Comparison of ENCODE assay signal across 13 cellular contexts in the genomic region with DNA sequence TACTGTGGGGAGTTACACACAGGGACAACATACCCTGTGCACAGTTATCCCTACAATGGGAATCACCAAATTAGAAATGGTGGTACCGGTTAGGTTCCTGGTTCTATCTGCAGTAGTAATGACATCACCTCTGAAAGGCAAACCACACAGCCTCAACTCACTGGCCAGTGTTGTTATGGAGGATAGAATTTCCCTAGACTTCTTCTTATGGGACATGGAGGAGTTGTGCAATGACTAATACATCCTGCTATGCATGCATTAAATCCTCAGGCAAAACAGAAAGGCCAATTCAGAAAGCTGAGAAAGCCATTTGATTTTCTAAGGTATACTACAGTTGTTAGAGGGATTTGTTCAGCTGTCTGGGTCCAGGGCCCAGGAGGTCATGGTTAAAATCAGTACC.
DNase-seq lines count a peak whose midpoint lies in the region; ATAC-seq and TF ChIP-seq lines count a peak whose summit lies in the region.
"Had no signal": no experiment of that assay in that cellular context is flagged by ENCODE, and none has a peak within 500 bp of the region (broad histone marks: within the 10 kb centered on the region; RNA-seq: fewer than 3 reads in every experiment).

No MANE protein-coding gene starts in this region.

- H3K4ac ChIP-seq in IMR-90 (ENCODE audit: low read depth, low read length), result peak overlapping the region; percentile 42; the same call in 1 of the 2 replicates

- peak overlapping the region; percentile 93; the same call in 1 of the 2 replicates for H3K18ac ChIP-seq in IMR-90 (ENCODE audit: low read depth, low read length)

- H4K20me1 ChIP-seq in IMR-90 (ENCODE audit: insufficient read depth, low read length), result no peaks in the 10 kb centered on the region

- H4K8ac ChIP-seq in IMR-90 (ENCODE audit: low read depth in 2 of 2, low read length in 2 of 2), result peak overlapping the region in 1 of 2 experiments; percentile 85; a peak in 3 of 4 replicates

- POLR2A ChIA-PET in IMR-90 (lab: Charles Lee; ENCODE audit: unreplicated experiment), result no interaction called here

- H2BK20ac ChIP-seq in IMR-90 (ENCODE audit: low read depth, low read length), result peak overlapping the region; percentile 86

- CTCF ChIA-PET in IMR-90 (lab: Yijun Ruan, JAX), result no interaction called here

- H2BK120ac ChIP-seq in IMR-90 (ENCODE audit: low read depth, low read length), result peak overlapping the region; percentile 76

- H2BK5ac ChIP-seq in IMR-90 (ENCODE audit: low read depth, low read length, poor library complexity, severe bottlenecking), result peak overlapping the region; percentile 81

- H3K9me1 ChIP-seq in IMR-90 (ENCODE audit: insufficient read depth, low read length), result no peaks in the 10 kb centered on the region

- ATAC-seq in IMR-90 (ENCODE audit: low read depth) (peak; percentile 95), GM19455 (IDR thresholded peaks at IDR 0.05; ENCODE audit: unreplicated experiment) (no peak)

- dilution Hi-C loops in IMR-90 (cut with HindIII; ENCODE audit: low sequenced_read_pairs, unreplicated experiment), result no loop called here

- H2AK5ac ChIP-seq in IMR-90 (ENCODE audit: low read depth, low read length), result no peak overlapping the region

- H3K23ac ChIP-seq in IMR-90 (ENCODE audit: low read depth, low read length), result no peak overlapping the region

- H4K91ac ChIP-seq in IMR-90 (ENCODE audit: insufficient read depth, low read depth, low read length), result peak overlapping the region; percentile 47

- H3K4me2 ChIP-seq in IMR-90 (ENCODE audit: low read depth, low read length), result peak overlapping the region; percentile 57; the same call in 1 of the 2 replicates

- no TSS peak for BruUV-seq in IMR-90 (replicated peaks; lab: Mats Ljungman, UMichigan)

- no CpG with 5 or more reads among the region's 1 CpG for WGBS in IMR-90 (ENCODE audit: extremely low coverage in 2 of 2, insufficient read length in 1 of 2), 2 experiments
- WGBS in esophagus muscularis mucosa, result 100% methylated on average over 1 of the region's 1 CpG

- peak overlapping the region; percentile 51; the same call in 1 of the 3 replicates for H2BK15ac ChIP-seq in IMR-90 (ENCODE audit: low read depth, low read length)

- no peaks in the 10 kb centered on the region for H3K79me1 ChIP-seq in IMR-90 (ENCODE audit: low read depth in 1 of 2, low read length in 2 of 2)

- H3K4me3 ChIP-seq in AG10803 (ENCODE audit: low read length) (no peak overlapping the region), IMR-90 (ENCODE audit: insufficient read depth, low read depth, low read length) (no peak overlapping the region), choroid plexus epithelial cell (ENCODE audit: low read depth, low read length) (no peak overlapping the region), esophagus muscularis mucosa (no peak overlapping the region)

- no peaks in the 10 kb centered on the region for H3K27me3 ChIP-seq in IMR-90 (ENCODE audit: control insufficient read depth, insufficient read depth, low read length)
- H3K27me3 ChIP-seq in esophagus muscularis mucosa, result no peaks in the 10 kb centered on the region

- H3K14ac ChIP-seq in IMR-90 (replicated peaks; ENCODE audit: low read depth, low read length), result peak overlapping the region; percentile 58; the same call in 1 of the 2 replicates

- TF ChIP-seq POLR2A in IMR-90 (IDR thresholded peaks at IDR 0.05; ENCODE audit: low read depth, low read length) (no peak), esophagus muscularis mucosa (IDR thresholded peaks at IDR 0.05; ENCODE audit: low read depth) (no peak)

- TF ChIP-seq CTCF in AG10803 (conservative IDR thresholded peaks at IDR 0.05; ENCODE audit: low read length) (no peak), IMR-90 (conservative IDR thresholded peaks at IDR 0.05; ENCODE audit: low read depth, low read length) (no peak), choroid plexus epithelial cell (conservative IDR thresholded peaks at IDR 0.05; ENCODE audit: low read depth, low read length) (no peak), esophagus muscularis mucosa (IDR thresholded peaks at IDR 0.05) (no peak), GM10266 (IDR thresholded peaks at IDR 0.05; ENCODE audit: control insufficient read depth, insufficient read depth, low read depth, missing control alignments) (no peak)

- H3K9ac ChIP-seq in IMR-90 (ENCODE audit: low read depth, low read length), result no peak overlapping the region

- peak overlapping the region; percentile 21; the same call in 1 of the 2 replicates for H3K27ac ChIP-seq in IMR-90 (ENCODE audit: insufficient read depth, low read length)
- H3K27ac ChIP-seq in esophagus muscularis mucosa (replicated peaks in 1 of 4), result no peak overlapping the region

- H2AFZ ChIP-seq in IMR-90 (replicated peaks; ENCODE audit: low read length, poor library complexity), result peak overlapping the region; percentile 67

- H3K9me3 ChIP-seq in IMR-90 (ENCODE audit: control insufficient read depth, insufficient read depth, low read length) (no peaks in the 10 kb centered on the region), esophagus muscularis mucosa (no peaks in the 10 kb centered on the region)

- H3K36me3 ChIP-seq in IMR-90 (ENCODE audit: control insufficient read depth, insufficient read depth, low read length) (no peaks in the 10 kb centered on the region), esophagus muscularis mucosa (no peaks in the 10 kb centered on the region)

- intact Hi-C loops in IMR-90 (cut with micrococcal nuclease) (no loop called here), esophagus muscularis mucosa (cut with DNase I) (no loop called here)

- H4K5ac ChIP-seq in IMR-90 (ENCODE audit: low read depth, low read length), result peak overlapping the region; percentile 19; the same call in 1 of the 2 replicates

- TF ChIP-seq EP300 in esophagus muscularis mucosa (IDR thresholded peaks at IDR 0.05), result no peak

- no peak overlapping the region for H3K56ac ChIP-seq in IMR-90 (ENCODE audit: extremely low read depth, insufficient read depth, low read length)

- DNase-seq in AG10803 (ENCODE audit: low read depth), result peak; percentile 57
- peak; percentile 93 for DNase-seq in IMR-90
- peak; percentile 89 for DNase-seq in choroid plexus epithelial cell (ENCODE audit: low read depth)
- peak; percentile 87 for DNase-seq in myocyte (ENCODE audit: low read depth)
- DNase-seq in NCI-H1417 treated with DMSO at 0.1 percent for 48 hours (lab: John Stamatoyannopoulos, UW), result no peak
- DNase-seq in esophagus muscularis mucosa (ENCODE audit: extremely low spot score), result no peak
- DNase-seq in GM10266 (ENCODE audit: extremely low spot score), result no peak
- DNase-seq: amygdala; CD4-positive, CD25-positive, alpha-beta regulatory T cell; H7; naive B cell; NCI-H187 treated with DMSO at 0.1 percent for 48 hours had no signal

- H3K4me1 ChIP-seq in IMR-90 (ENCODE audit: control insufficient read depth, insufficient read depth, low read length) (peaks cover 2% of the 10 kb centered on the region; the same call in 1 of the 2 replicates), esophagus muscularis mucosa (no peaks in the 10 kb centered on the region)

- in situ Hi-C loops in IMR-90 (cut with MboI; ENCODE audit: low sequenced_read_pairs), result no loop called here

- TF ChIP-seq RAD21 in IMR-90 (IDR thresholded peaks at IDR 0.05; ENCODE audit: low read length), result no peak

- H2AK9ac ChIP-seq in IMR-90 (replicated peaks; ENCODE audit: low read depth, low read length, poor library complexity), result no peak overlapping the region

TF ChIP-seq in IMR-90, 13 proteins besides CTCF, POLR2A, EP300 and RAD21:
- peak; percentile 95 for TF ChIP-seq CEBPB (IDR thresholded peaks at IDR 0.05; ENCODE audit: low read depth, low read length)
- TF ChIP-seq MXI1 (IDR thresholded peaks at IDR 0.05; ENCODE audit: borderline replicate concordance, low read depth, low read length), result no peak
- TF ChIP-seq RFX5 (IDR thresholded peaks at IDR 0.05; ENCODE audit: low read depth, low read length), result no peak

Comparison
In these comparisons a context has a peak if more than half of its experiments do, and no peak if none do; other contexts are left out.
1. DNase-seq: peak in AG10803 (single experiment), IMR-90 (single experiment), choroid plexus epithelial cell (single experiment) and myocyte (single experiment); none in NCI-H1417 treated with DMSO at 0.1 percent for 48 hours (single experiment), esophagus muscularis mucosa (single experiment) and GM10266 (single experiment).